ENCODE assay signal across 1 cellular context in the genomic region with DNA sequence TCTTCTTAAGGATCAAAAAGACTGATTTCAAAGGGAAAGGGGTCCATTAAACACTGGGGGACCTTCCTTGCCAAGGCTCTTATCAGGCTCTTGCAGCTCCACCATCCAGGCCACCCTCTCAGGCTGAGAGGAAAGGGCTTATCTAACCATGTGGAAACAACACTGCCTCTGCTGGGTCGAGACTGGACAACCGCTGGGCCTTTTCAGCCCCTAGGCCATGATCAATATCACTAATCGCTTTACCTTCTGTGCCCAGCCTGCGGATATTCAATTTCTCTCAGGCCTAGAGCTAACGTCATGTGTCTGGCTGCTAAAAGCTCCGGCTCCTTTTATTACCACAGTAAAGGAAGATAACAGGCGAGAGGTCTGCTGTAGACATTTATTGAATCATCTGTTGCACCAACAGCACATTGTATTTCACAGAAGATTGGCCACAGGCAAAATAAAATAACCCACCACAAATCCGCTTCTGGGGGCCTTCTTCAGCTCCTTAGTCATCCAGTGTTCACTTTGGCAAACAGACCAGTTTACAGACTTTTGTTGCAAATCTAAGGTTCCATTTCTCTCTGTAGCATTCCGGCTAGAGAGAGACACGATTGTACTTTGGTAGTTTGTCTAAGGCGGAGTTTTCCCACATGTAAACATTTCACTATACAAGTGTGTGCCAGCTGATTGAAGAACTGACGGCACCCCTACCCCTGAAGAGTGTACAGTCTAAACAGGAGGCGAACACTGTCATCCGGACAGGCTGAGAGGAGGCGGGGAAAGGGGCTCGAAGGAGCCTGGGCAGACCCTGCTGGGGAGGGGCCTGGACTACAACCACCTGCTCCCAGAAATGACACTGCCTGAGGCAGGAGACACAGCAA.
A peak's percentile ranks its signal among the peaks of the same experiment; 100 is the strongest.
TF ChIP-seq lines count a peak whose summit lies in the region.

No MANE protein-coding gene starts in this region.

TF ChIP-seq in HepG2, 621 proteins besides CTCF, POLR2A, EP300 and RAD21 (continued from another document and continues in another):
- TF ChIP-seq, protein P1, sequence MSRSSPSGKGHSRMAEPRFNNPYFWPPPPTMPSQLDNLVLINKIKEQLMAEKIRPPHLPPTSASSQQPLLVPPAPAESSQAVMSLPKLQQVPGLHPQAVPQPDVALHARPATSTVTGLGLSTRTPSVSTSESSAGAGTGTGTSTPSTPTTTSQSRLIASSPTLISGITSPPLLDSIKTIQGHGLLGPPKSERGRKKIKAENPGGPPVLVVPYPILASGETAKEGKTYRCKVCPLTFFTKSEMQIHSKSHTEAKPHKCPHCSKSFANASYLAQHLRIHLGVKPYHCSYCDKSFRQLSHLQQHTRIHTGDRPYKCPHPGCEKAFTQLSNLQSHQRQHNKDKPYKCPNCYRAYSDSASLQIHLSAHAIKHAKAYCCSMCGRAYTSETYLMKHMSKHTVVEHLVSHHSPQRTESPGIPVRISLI (CRISPR knock-in tag; IDR thresholded peaks at IDR 0.05; ENCODE audit: borderline replicate concordance) = no peak
- TF ChIP-seq SMARCE1 (IDR thresholded peaks at IDR 0.05; ENCODE audit: borderline replicate concordance) (no peak), ZNF749 (CRISPR knock-in tag; IDR thresholded peaks at IDR 0.05; ENCODE audit: borderline replicate concordance) (no peak), ZNF724P (CRISPR knock-in tag; IDR thresholded peaks at IDR 0.05; ENCODE audit: borderline replicate concordance) (0 out of 2 replicates have a peak, but pooled peaks have one; percentile 57), STAT5B (CRISPR knock-in tag; IDR thresholded peaks at IDR 0.05) (no peak), SIX1 (CRISPR knock-in tag; IDR thresholded peaks at IDR 0.05; ENCODE audit: borderline replicate concordance) (0 out of 2 replicates have a peak, but pooled peaks have one; percentile 46), MTF1 (CRISPR knock-in tag; IDR thresholded peaks at IDR 0.05) (no peak), JARID2 (CRISPR knock-in tag; IDR thresholded peaks at IDR 0.05; ENCODE audit: insufficient replicate concordance) (no peak), ATAD3A (CRISPR knock-in tag; IDR thresholded peaks at IDR 0.05) (no peak), ZNF816 (CRISPR knock-in tag; IDR thresholded peaks at IDR 0.05; ENCODE audit: borderline replicate concordance) (no peak), JUND (CRISPR knock-in tag; IDR thresholded peaks at IDR 0.05) (no peak), CREB1 (IDR thresholded peaks at IDR 0.05) (no peak), CREB1 (CRISPR knock-in tag; IDR thresholded peaks at IDR 0.05) (no peak), ZNF572 (CRISPR knock-in tag; IDR thresholded peaks at IDR 0.05) (no peak), PHB2 (IDR thresholded peaks at IDR 0.05; ENCODE audit: partially characterized antibody) (no peak)
- TF ChIP-seq, protein P2, sequence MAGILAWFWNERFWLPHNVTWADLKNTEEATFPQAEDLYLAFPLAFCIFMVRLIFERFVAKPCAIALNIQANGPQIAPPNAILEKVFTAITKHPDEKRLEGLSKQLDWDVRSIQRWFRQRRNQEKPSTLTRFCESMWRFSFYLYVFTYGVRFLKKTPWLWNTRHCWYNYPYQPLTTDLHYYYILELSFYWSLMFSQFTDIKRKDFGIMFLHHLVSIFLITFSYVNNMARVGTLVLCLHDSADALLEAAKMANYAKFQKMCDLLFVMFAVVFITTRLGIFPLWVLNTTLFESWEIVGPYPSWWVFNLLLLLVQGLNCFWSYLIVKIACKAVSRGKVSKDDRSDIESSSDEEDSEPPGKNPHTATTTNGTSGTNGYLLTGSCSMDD (CRISPR knock-in tag; IDR thresholded peaks at IDR 0.05) = no peak
- TF ChIP-seq, protein P3, sequence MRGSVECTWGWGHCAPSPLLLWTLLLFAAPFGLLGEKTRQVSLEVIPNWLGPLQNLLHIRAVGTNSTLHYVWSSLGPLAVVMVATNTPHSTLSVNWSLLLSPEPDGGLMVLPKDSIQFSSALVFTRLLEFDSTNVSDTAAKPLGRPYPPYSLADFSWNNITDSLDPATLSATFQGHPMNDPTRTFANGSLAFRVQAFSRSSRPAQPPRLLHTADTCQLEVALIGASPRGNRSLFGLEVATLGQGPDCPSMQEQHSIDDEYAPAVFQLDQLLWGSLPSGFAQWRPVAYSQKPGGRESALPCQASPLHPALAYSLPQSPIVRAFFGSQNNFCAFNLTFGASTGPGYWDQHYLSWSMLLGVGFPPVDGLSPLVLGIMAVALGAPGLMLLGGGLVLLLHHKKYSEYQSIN (CRISPR knock-in tag; IDR thresholded peaks at IDR 0.05; ENCODE audit: borderline replicate concordance) = no peak
- TF ChIP-seq, protein P4, sequence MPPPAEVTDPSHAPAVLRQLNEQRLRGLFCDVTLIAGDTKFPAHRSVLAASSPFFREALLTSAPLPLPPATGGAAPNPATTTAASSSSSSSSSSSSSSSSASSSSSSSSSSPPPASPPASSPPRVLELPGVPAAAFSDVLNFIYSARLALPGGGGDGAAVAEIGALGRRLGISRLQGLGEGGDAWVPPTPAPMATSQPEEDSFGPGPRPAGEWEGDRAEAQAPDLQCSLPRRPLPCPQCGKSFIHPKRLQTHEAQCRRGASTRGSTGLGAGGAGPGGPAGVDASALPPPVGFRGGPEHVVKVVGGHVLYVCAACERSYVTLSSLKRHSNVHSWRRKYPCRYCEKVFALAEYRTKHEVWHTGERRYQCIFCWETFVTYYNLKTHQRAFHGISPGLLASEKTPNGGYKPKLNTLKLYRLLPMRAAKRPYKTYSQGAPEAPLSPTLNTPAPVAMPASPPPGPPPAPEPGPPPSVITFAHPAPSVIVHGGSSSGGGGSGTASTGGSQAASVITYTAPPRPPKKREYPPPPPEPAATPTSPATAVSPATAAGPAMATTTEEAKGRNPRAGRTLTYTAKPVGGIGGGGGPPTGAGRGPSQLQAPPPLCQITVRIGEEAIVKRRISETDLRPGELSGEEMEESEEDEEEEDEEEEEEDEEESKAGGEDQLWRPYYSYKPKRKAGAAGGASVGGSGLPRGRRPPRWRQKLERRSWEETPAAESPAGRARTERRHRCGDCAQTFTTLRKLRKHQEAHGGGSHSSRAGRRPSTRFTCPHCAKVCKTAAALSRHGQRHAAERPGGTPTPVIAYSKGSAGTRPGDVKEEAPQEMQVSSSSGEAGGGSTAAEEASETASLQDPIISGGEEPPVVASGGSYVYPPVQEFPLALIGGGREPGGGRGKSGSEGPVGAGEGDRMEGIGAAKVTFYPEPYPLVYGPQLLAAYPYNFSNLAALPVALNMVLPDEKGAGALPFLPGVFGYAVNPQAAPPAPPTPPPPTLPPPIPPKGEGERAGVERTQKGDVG (CRISPR knock-in tag; IDR thresholded peaks at IDR 0.05; ENCODE audit: borderline replicate concordance) = no peak
- TF ChIP-seq, protein P5, sequence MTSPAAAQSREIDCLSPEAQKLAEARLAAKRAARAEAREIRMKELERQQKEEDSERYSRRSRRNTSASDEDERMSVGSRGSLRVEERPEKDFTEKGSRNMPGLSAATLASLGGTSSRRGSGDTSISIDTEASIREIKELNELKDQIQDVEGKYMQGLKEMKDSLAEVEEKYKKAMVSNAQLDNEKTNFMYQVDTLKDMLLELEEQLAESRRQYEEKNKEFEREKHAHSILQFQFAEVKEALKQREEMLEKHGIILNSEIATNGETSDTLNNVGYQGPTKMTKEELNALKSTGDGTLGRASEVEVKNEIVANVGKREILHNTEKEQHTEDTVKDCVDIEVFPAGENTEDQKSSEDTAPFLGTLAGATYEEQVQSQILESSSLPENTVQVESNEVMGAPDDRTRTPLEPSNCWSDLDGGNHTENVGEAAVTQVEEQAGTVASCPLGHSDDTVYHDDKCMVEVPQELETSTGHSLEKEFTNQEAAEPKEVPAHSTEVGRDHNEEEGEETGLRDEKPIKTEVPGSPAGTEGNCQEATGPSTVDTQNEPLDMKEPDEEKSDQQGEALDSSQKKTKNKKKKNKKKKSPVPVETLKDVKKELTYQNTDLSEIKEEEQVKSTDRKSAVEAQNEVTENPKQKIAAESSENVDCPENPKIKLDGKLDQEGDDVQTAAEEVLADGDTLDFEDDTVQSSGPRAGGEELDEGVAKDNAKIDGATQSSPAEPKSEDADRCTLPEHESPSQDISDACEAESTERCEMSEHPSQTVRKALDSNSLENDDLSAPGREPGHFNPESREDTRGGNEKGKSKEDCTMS (CRISPR knock-in tag; conservative IDR thresholded peaks at IDR 0.05) = no peak
- TF ChIP-seq, protein P6, sequence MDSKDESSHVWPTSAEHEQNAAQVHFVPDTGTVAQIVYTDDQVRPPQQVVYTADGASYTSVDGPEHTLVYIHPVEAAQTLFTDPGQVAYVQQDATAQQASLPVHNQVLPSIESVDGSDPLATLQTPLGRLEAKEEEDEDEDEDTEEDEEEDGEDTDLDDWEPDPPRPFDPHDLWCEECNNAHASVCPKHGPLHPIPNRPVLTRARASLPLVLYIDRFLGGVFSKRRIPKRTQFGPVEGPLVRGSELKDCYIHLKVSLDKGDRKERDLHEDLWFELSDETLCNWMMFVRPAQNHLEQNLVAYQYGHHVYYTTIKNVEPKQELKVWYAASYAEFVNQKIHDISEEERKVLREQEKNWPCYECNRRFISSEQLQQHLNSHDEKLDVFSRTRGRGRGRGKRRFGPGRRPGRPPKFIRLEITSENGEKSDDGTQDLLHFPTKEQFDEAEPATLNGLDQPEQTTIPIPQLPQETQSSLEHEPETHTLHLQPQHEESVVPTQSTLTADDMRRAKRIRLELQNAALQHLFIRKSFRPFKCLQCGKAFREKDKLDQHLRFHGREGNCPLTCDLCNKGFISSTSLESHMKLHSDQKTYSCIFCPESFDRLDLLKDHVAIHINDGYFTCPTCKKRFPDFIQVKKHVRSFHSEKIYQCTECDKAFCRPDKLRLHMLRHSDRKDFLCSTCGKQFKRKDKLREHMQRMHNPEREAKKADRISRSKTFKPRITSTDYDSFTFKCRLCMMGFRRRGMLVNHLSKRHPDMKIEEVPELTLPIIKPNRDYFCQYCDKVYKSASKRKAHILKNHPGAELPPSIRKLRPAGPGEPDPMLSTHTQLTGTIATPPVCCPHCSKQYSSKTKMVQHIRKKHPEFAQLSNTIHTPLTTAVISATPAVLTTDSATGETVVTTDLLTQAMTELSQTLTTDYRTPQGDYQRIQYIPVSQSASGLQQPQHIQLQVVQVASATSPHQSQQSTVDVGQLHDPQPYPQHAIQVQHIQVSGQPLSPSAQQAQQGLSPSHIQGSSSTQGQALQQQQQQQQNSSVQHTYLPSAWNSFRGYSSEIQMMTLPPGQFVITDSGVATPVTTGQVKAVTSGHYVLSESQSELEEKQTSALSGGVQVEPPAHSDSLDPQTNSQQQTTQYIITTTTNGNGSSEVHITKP (CRISPR knock-in tag; IDR thresholded peaks at IDR 0.05; ENCODE audit: low read depth) = 0 out of 2 replicates have a peak, but pooled peaks have one; percentile 21
- TF ChIP-seq, protein P7, sequence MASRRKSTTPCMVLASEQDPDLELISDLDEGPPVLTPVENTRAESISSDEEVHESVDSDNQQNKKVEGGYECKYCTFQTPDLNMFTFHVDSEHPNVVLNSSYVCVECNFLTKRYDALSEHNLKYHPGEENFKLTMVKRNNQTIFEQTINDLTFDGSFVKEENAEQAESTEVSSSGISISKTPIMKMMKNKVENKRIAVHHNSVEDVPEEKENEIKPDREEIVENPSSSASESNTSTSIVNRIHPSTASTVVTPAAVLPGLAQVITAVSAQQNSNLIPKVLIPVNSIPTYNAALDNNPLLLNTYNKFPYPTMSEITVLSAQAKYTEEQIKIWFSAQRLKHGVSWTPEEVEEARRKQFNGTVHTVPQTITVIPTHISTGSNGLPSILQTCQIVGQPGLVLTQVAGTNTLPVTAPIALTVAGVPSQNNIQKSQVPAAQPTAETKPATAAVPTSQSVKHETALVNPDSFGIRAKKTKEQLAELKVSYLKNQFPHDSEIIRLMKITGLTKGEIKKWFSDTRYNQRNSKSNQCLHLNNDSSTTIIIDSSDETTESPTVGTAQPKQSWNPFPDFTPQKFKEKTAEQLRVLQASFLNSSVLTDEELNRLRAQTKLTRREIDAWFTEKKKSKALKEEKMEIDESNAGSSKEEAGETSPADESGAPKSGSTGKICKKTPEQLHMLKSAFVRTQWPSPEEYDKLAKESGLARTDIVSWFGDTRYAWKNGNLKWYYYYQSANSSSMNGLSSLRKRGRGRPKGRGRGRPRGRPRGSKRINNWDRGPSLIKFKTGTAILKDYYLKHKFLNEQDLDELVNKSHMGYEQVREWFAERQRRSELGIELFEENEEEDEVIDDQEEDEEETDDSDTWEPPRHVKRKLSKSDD (CRISPR knock-in tag; IDR thresholded peaks at IDR 0.05; ENCODE audit: low read depth) = no peak
- TF ChIP-seq, protein P8, sequence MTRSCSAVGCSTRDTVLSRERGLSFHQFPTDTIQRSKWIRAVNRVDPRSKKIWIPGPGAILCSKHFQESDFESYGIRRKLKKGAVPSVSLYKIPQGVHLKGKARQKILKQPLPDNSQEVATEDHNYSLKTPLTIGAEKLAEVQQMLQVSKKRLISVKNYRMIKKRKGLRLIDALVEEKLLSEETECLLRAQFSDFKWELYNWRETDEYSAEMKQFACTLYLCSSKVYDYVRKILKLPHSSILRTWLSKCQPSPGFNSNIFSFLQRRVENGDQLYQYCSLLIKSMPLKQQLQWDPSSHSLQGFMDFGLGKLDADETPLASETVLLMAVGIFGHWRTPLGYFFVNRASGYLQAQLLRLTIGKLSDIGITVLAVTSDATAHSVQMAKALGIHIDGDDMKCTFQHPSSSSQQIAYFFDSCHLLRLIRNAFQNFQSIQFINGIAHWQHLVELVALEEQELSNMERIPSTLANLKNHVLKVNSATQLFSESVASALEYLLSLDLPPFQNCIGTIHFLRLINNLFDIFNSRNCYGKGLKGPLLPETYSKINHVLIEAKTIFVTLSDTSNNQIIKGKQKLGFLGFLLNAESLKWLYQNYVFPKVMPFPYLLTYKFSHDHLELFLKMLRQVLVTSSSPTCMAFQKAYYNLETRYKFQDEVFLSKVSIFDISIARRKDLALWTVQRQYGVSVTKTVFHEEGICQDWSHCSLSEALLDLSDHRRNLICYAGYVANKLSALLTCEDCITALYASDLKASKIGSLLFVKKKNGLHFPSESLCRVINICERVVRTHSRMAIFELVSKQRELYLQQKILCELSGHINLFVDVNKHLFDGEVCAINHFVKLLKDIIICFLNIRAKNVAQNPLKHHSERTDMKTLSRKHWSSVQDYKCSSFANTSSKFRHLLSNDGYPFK (CRISPR knock-in tag; IDR thresholded peaks at IDR 0.05; ENCODE audit: borderline replicate concordance) = no peak
- TF ChIP-seq, protein P9, sequence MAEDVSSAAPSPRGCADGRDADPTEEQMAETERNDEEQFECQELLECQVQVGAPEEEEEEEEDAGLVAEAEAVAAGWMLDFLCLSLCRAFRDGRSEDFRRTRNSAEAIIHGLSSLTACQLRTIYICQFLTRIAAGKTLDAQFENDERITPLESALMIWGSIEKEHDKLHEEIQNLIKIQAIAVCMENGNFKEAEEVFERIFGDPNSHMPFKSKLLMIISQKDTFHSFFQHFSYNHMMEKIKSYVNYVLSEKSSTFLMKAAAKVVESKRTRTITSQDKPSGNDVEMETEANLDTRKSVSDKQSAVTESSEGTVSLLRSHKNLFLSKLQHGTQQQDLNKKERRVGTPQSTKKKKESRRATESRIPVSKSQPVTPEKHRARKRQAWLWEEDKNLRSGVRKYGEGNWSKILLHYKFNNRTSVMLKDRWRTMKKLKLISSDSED (CRISPR knock-in tag; IDR thresholded peaks at IDR 0.05) = no peak
- TF ChIP-seq, protein P10, sequence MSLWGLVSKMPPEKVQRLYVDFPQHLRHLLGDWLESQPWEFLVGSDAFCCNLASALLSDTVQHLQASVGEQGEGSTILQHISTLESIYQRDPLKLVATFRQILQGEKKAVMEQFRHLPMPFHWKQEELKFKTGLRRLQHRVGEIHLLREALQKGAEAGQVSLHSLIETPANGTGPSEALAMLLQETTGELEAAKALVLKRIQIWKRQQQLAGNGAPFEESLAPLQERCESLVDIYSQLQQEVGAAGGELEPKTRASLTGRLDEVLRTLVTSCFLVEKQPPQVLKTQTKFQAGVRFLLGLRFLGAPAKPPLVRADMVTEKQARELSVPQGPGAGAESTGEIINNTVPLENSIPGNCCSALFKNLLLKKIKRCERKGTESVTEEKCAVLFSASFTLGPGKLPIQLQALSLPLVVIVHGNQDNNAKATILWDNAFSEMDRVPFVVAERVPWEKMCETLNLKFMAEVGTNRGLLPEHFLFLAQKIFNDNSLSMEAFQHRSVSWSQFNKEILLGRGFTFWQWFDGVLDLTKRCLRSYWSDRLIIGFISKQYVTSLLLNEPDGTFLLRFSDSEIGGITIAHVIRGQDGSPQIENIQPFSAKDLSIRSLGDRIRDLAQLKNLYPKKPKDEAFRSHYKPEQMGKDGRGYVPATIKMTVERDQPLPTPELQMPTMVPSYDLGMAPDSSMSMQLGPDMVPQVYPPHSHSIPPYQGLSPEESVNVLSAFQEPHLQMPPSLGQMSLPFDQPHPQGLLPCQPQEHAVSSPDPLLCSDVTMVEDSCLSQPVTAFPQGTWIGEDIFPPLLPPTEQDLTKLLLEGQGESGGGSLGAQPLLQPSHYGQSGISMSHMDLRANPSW (CRISPR knock-in tag; IDR thresholded peaks at IDR 0.05; ENCODE audit: borderline replicate concordance) = no peak
